Comparison of ENCODE assay signal across 1 cellular context in the genomic region with DNA sequence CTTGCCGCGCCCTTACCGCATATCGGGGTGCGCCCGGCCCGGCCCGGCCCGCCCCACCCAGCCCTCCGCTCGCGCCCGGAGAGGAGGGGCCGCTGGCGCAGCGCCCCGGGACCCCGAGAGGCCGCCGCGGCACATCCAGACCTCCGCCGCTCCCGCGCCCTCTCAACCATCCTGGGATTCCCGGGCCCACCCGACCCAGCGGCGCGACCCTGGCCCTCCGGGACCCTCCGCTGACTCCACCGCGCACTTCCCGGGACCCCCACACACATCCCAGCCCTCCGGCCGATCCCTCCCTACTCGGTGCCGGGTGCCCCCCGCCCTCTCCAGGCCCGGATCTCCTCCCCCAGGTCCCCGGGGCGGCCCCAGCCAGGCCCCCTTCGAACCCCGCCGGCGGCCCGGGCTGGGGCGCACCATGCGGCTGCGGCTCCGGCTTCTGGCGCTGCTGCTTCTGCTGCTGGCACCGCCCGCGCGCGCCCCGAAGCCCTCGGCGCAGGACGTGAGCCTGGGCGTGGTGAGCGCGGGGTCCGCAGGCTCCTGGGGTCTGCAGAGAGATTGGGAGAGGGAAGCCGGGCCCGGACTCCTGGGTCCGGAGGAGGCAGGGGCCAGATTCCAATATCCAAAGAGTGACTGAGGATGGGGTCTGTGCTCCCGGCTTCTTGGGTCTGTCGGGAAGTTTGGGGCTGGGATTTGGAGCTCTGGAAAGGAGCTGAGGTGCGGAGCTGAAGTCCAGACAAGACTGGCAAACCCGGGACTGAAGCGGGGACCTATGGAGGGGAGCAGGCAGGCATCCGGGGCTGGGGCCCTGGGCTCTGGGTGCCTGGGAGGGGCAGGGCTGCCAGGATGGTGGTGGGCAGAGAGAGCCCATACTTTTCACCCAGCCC.
TF ChIP-seq lines count a peak whose summit lies in the region.

A gene with protein sequence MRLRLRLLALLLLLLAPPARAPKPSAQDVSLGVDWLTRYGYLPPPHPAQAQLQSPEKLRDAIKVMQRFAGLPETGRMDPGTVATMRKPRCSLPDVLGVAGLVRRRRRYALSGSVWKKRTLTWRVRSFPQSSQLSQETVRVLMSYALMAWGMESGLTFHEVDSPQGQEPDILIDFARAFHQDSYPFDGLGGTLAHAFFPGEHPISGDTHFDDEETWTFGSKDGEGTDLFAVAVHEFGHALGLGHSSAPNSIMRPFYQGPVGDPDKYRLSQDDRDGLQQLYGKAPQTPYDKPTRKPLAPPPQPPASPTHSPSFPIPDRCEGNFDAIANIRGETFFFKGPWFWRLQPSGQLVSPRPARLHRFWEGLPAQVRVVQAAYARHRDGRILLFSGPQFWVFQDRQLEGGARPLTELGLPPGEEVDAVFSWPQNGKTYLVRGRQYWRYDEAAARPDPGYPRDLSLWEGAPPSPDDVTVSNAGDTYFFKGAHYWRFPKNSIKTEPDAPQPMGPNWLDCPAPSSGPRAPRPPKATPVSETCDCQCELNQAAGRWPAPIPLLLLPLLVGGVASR (plus strand): TSS at position 56 of the 881 bp plus-strand sequence. CDS start 357 bp downstream, at position 413.

TF ChIP-seq in GM23338, 12 proteins besides CTCF, POLR2A, EP300 and RAD21 (continued from another document):
- TF ChIP-seq, protein P1, sequence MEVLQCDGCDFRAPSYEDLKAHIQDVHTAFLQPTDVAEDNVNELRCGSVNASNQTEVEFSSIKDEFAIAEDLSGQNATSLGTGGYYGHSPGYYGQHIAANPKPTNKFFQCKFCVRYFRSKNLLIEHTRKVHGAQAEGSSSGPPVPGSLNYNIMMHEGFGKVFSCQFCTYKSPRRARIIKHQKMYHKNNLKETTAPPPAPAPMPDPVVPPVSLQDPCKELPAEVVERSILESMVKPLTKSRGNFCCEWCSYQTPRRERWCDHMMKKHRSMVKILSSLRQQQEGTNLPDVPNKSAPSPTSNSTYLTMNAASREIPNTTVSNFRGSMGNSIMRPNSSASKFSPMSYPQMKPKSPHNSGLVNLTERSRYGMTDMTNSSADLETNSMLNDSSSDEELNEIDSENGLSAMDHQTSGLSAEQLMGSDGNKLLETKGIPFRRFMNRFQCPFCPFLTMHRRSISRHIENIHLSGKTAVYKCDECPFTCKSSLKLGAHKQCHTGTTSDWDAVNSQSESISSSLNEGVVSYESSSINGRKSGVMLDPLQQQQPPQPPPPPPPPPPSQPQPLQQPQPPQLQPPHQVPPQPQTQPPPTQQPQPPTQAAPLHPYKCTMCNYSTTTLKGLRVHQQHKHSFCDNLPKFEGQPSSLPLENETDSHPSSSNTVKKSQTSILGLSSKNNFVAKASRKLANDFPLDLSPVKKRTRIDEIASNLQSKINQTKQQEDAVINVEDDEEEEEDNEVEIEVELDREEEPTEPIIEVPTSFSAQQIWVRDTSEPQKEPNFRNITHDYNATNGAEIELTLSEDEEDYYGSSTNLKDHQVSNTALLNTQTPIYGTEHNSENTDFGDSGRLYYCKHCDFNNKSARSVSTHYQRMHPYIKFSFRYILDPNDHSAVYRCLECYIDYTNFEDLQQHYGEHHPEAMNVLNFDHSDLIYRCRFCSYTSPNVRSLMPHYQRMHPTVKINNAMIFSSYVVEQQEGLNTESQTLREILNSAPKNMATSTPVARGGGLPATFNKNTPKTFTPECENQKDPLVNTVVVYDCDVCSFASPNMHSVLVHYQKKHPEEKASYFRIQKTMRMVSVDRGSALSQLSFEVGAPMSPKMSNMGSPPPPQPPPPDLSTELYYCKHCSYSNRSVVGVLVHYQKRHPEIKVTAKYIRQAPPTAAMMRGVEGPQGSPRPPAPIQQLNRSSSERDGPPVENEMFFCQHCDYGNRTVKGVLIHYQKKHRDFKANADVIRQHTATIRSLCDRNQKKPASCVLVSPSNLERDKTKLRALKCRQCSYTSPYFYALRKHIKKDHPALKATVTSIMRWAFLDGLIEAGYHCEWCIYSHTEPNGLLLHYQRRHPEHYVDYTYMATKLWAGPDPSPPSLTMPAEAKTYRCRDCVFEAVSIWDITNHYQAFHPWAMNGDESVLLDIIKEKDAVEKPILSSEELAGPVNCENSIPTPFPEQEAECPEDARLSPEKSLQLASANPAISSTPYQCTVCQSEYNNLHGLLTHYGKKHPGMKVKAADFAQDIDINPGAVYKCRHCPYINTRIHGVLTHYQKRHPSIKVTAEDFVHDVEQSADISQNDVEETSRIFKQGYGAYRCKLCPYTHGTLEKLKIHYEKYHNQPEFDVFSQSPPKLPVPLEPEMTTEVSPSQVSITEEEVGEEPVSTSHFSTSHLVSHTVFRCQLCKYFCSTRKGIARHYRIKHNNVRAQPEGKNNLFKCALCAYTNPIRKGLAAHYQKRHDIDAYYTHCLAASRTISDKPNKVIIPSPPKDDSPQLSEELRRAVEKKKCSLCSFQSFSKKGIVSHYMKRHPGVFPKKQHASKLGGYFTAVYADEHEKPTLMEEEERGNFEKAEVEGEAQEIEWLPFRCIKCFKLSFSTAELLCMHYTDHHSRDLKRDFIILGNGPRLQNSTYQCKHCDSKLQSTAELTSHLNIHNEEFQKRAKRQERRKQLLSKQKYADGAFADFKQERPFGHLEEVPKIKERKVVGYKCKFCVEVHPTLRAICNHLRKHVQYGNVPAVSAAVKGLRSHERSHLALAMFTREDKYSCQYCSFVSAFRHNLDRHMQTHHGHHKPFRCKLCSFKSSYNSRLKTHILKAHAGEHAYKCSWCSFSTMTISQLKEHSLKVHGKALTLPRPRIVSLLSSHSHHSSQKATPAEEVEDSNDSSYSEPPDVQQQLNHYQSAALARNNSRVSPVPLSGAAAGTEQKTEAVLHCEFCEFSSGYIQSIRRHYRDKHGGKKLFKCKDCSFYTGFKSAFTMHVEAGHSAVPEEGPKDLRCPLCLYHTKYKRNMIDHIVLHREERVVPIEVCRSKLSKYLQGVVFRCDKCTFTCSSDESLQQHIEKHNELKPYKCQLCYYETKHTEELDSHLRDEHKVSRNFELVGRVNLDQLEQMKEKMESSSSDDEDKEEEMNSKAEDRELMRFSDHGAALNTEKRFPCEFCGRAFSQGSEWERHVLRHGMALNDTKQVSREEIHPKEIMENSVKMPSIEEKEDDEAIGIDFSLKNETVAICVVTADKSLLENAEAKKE (CRISPR knock-in tag; IDR thresholded peaks at IDR 0.05), result no peak
TF ChIP-seq in GM23338: peak in this region for 1.
